ENCODE assay signal across 9 cellular contexts in genomic region chr11:67503119-67504022, GRCh38. TPM values are rescaled to one million over a fixed set of nuclear protein-coding genes. Genes with fewer than 3 reads are reported as not detected.
DNase-seq lines count a peak whose midpoint lies in the region; ATAC-seq, FAIRE-seq and TF ChIP-seq lines count a peak whose summit lies in the region.
"Had no signal": no experiment of that assay in that cellular context is flagged by ENCODE, and none has a peak within 500 bp of the region (broad histone marks: within the 10 kb centered on the region; RNA-seq: fewer than 3 reads in every experiment).

No MANE protein-coding gene starts in this region.

- no peak overlapping the region for H3K27ac Mint-ChIP-seq in activated naive CD4-positive, alpha-beta T cell treated with anti-CD3 and anti-CD28 coated beads, Interleukin-2, amount 10 ng/mL, durations not matched to agents 7 days and 5 days
- H3K27ac Mint-ChIP-seq in activated naive CD8-positive, alpha-beta T cell treated with anti-CD3 and anti-CD28 coated beads, Interleukin-2, amount 10 ng/mL, durations not matched to agents 7 days and 5 days: peak overlapping the region; percentile 68

- TF ChIP-seq CTCF in HepG2 (CRISPR knock-in tag; IDR thresholded peaks at IDR 0.05) (no peak), tibial nerve (IDR thresholded peaks at IDR 0.05) (no peak)

- no peaks in the 10 kb centered on the region for H3K27me3 Mint-ChIP-seq in activated naive CD4-positive, alpha-beta T cell treated with anti-CD3 and anti-CD28 coated beads, Interleukin-2, amount 10 ng/mL, durations not matched to agents 7 days and 5 days
- no peaks in the 10 kb centered on the region for H3K27me3 Mint-ChIP-seq in activated naive CD8-positive, alpha-beta T cell treated with anti-CD3 and anti-CD28 coated beads, Interleukin-2, amount 10 ng/mL, durations not matched to agents 7 days and 5 days

- H3K9me3 ChIP-seq in HepG2 (ENCODE audit: low read length) (no peaks in the 10 kb centered on the region), tibial nerve (no peaks in the 10 kb centered on the region)

- peaks cover 47% of the 10 kb centered on the region for H3K4me1 Mint-ChIP-seq in activated naive CD4-positive, alpha-beta T cell treated with anti-CD3 and anti-CD28 coated beads, Interleukin-2, amount 10 ng/mL, durations not matched to agents 7 days and 5 days
- H3K4me1 Mint-ChIP-seq in activated naive CD8-positive, alpha-beta T cell treated with anti-CD3 and anti-CD28 coated beads, Interleukin-2, amount 10 ng/mL, durations not matched to agents 7 days and 5 days: peaks cover 32% of the 10 kb centered on the region

- CTCF ChIA-PET in activated naive CD4-positive, alpha-beta T cell treated with anti-CD3 and anti-CD28 coated beads, Interleukin-2, amount 10 ng/mL, durations not matched to agents 7 days and 5 days (lab: Charles Lee): no interaction called here
- CTCF ChIA-PET in HepG2 (lab: Yijun Ruan, JAX; ENCODE audit: low intra/inter-chr PET ratio, low total read pairs) (no interaction called here), HEK293T (lab: Yijun Ruan, JAX) (no interaction called here)

- no TSS peak for BruUV-seq in HepG2 (replicated peaks; lab: Mats Ljungman, UMichigan)

- no peaks in the 10 kb centered on the region for H3K9me3 Mint-ChIP-seq in activated naive CD4-positive, alpha-beta T cell treated with anti-CD3 and anti-CD28 coated beads, Interleukin-2, amount 10 ng/mL, durations not matched to agents 7 days and 5 days
- no peaks in the 10 kb centered on the region for H3K9me3 Mint-ChIP-seq in activated naive CD8-positive, alpha-beta T cell treated with anti-CD3 and anti-CD28 coated beads, Interleukin-2, amount 10 ng/mL, durations not matched to agents 7 days and 5 days

- H3K27ac ChIP-seq in HepG2 (ENCODE audit: extremely low read length, insufficient read depth, low read length) (no peak overlapping the region), tibial nerve (peak overlapping the region in 3 of 4 donors; percentile 98 to 99 (median 99))

- no peaks in the 10 kb centered on the region; a peak in 1 of 5 replicates for H3K36me3 ChIP-seq in HepG2 (replicated peaks in 1 of 2; ENCODE audit: control insufficient read depth in 1 of 2, insufficient read depth in 2 of 2, low read length in 2 of 2)
- H3K36me3 ChIP-seq in tibial nerve: peaks cover 0 to 39% (median 11%) of the 10 kb centered on the region in 3 donors

- no peak for TF ChIP-seq RAD21 in HepG2 (CRISPR knock-in tag; IDR thresholded peaks at IDR 0.05)

- H2AFZ ChIP-seq in HepG2 (ENCODE audit: low read length): no peak overlapping the region

- no peak for FAIRE-seq in HepG2 (lab: Jason Lieb, UNC)

- TF ChIP-seq POLR2A in HepG2 (IDR thresholded peaks at IDR 0.05; ENCODE audit: insufficient read depth in 1 of 2, low read depth in 2 of 2, low read length in 2 of 2): no peak
- no peak for TF ChIP-seq POLR2A in tibial nerve (IDR thresholded peaks at IDR 0.05)

- TF ChIP-seq EP300 in HepG2 (IDR thresholded peaks at IDR 0.05; ENCODE audit: low read depth in 2 of 2, low read length in 2 of 2): no peak
- no peak for TF ChIP-seq EP300 in HepG2 (CRISPR knock-in tag; IDR thresholded peaks at IDR 0.05; ENCODE audit: borderline replicate concordance)
- TF ChIP-seq EP300 in tibial nerve (IDR thresholded peaks at IDR 0.05): no peak

- H3K4me3 Mint-ChIP-seq in activated naive CD4-positive, alpha-beta T cell treated with anti-CD3 and anti-CD28 coated beads, Interleukin-2, amount 10 ng/mL, durations not matched to agents 7 days and 5 days: peak overlapping the region; percentile 68
- H3K4me3 Mint-ChIP-seq in activated naive CD8-positive, alpha-beta T cell treated with anti-CD3 and anti-CD28 coated beads, Interleukin-2, amount 10 ng/mL, durations not matched to agents 7 days and 5 days: peak overlapping the region; percentile 70

- in situ Hi-C loops in HepG2 (cut with HindIII; ENCODE audit: extremely low pct_ligation_motif_present, low pct_unique_long_range_greater_than_20kb): no loop called here

- DNase-seq in activated naive CD4-positive, alpha-beta T cell treated with anti-CD3 and anti-CD28 coated beads, Interleukin-2, amount 10 ng/mL, durations not matched to agents 7 days and 5 days: no peak
- DNase-seq in activated naive CD4-positive, alpha-beta T cell (lab: John Stamatoyannopoulos, UW): no peak
- DNase-seq in activated naive CD8-positive, alpha-beta T cell treated with anti-CD3 and anti-CD28 coated beads, Interleukin-2, amount 10 ng/mL, durations not matched to agents 7 days and 5 days: no peak
- DNase-seq in HepG2 (ENCODE audit: low spot score) (no peak), tibial nerve (ENCODE audit: low spot score in 2 of 2) (no peak), HEK293T (ENCODE audit: extremely low spot score) (no peak), NCI-H446 (lab: John Stamatoyannopoulos, UW) (no peak)

- H3K79me2 ChIP-seq in HepG2 (ENCODE audit: insufficient read depth, low read length): peaks cover 10% of the 10 kb centered on the region

- 88% methylated on average over 14 of the region's 20 CpGs for WGBS in HepG2 (ENCODE audit: low lambda C conversion rate)
- WGBS in tibial nerve, 2 donors: 71 to 77% methylated on average over 19 to 20 of the region's 20 CpGs

- intact Hi-C loops in HepG2 (cut with micrococcal nuclease; ENCODE audit: unreplicated experiment): no loop called here

- peaks cover 29% of the 10 kb centered on the region for H3K4me1 ChIP-seq in HepG2 (ENCODE audit: insufficient read depth, low read length)
- H3K4me1 ChIP-seq in tibial nerve: peaks cover 0 to 51% (median 31%) of the 10 kb centered on the region in 4 donors

- H3K9ac ChIP-seq in HepG2 (ENCODE audit: insufficient read depth, low read depth, low read length): no peak overlapping the region

- peaks cover 34% of the 10 kb centered on the region for H3K36me3 Mint-ChIP-seq in activated naive CD4-positive, alpha-beta T cell treated with anti-CD3 and anti-CD28 coated beads, Interleukin-2, amount 10 ng/mL, durations not matched to agents 7 days and 5 days
- H3K36me3 Mint-ChIP-seq in activated naive CD8-positive, alpha-beta T cell treated with anti-CD3 and anti-CD28 coated beads, Interleukin-2, amount 10 ng/mL, durations not matched to agents 7 days and 5 days: peaks cover 26% of the 10 kb centered on the region

- H4K20me1 ChIP-seq in HepG2 (ENCODE audit: insufficient read depth, low read length): no peaks in the 10 kb centered on the region

- no peaks in the 10 kb centered on the region for H3K27me3 ChIP-seq in HepG2 (ENCODE audit: control insufficient read depth in 1 of 2, insufficient read depth in 2 of 2, low read length in 2 of 2)
- no peaks in the 10 kb centered on the region for H3K27me3 ChIP-seq in tibial nerve

- ATAC-seq in activated naive CD8-positive, alpha-beta T cell treated with anti-CD3 and anti-CD28 coated beads, Interleukin-2, amount 10 ng/mL, durations not matched to agents 7 days and 5 days (ENCODE audit: low read depth): no peak
- ATAC-seq in HepG2 (no peak), GM21447 (IDR thresholded peaks at IDR 0.05; ENCODE audit: unreplicated experiment) (no peak)

- H3K4me2 ChIP-seq in HepG2 (ENCODE audit: low read depth, low read length): peak overlapping the region; percentile 95

- POLR2A ChIA-PET in activated naive CD8-positive, alpha-beta T cell treated with anti-CD3 and anti-CD28 coated beads, Interleukin-2, amount 10 ng/mL, durations not matched to agents 7 days and 5 days (lab: Charles Lee): interaction anchor here (4.7 kb wide), 1 partner anchor 18 kb away, joined by 35 read pairs; the partner anchor contains the start of gene AIP
- POLR2A ChIA-PET in HepG2 (lab: Yijun Ruan, JAX): no interaction called here
- POLR2A ChIA-PET in HEK293T (lab: Yijun Ruan, JAX): no interaction called here

- peak overlapping the region; percentile 54 to 91 (median 82); a peak in 4 of 6 replicates for H3K4me3 ChIP-seq in HepG2 (replicated peaks in 1 of 3; ENCODE audit: insufficient read depth in 1 of 3, low read depth in 2 of 3, low read length in 3 of 3)
- peak overlapping the region in 3 of 4 donors; percentile 17 to 69 (median 64) for H3K4me3 ChIP-seq in tibial nerve

RNA-seq across cellular contexts. Expression of gene PITPNM1, which starts 1.8 kb away (rescaled TPM):
- total RNA-seq in activated naive CD8-positive, alpha-beta T cell treated with anti-CD3 and anti-CD28 coated beads, Interleukin-2, amount 10 ng/mL, durations not matched to agents 7 days and 5 days: 100 to 1,000 TPM; 125 to 132 TPM
- total RNA-seq in HepG2 (2016; rRNA removed; fragmentation: Illumina TruSeq; extraction: Trizol) (7.7 and 8.5 TPM in 2 replicates), tibial nerve (10 to 100 TPM; 22.8 to 69.6 (median 38.6) TPM)
- 2.1 and 3.4 TPM in 2 replicates for total RNA-seq in HepG2 (2016; cell fraction: cytosol; rRNA removed; fragmentation: Illumina TruSeq; extraction: Trizol; ENCODE audit: low read depth)
- 6.0 and 8.5 TPM in 2 replicates for total RNA-seq in HepG2 (2016; cell fraction: insoluble cytoplasmic fraction; rRNA removed; fragmentation: Illumina TruSeq; extraction: Trizol)
- total RNA-seq in HepG2 (2016; cell fraction: membrane; rRNA removed; fragmentation: Illumina TruSeq; extraction: Trizol): 8.3 and 9.9 TPM in 2 replicates
- 7.3 and 8.9 TPM in 2 replicates for total RNA-seq in HepG2 (2016; cell fraction: nucleus; rRNA removed; fragmentation: Illumina TruSeq; extraction: Trizol)
- polyA plus RNA-seq in HepG2 (2011; rRNA removed): 8.2 and 9.4 TPM in 2 replicates
- polyA plus RNA-seq in HepG2 (2011; cell fraction: cytosol; rRNA removed): 5.2 and 10.7 TPM in 2 replicates
- polyA plus RNA-seq in HepG2 (2011; cell fraction: nucleus; rRNA removed): 38.2 and 58.0 TPM in 2 replicates
- 4.4 and 9.1 TPM in 2 replicates for polyA plus RNA-seq in HepG2 (2012)
- polyA plus RNA-seq in HepG2 (2016; cell fraction: cytosol; fragmentation: Illumina TruSeq; extraction: Trizol; ENCODE audit: low read depth): 3.2 and 3.6 TPM in 2 replicates
- polyA plus RNA-seq in HepG2 (2016; cell fraction: insoluble cytoplasmic fraction; fragmentation: Illumina TruSeq; extraction: Trizol; ENCODE audit: low read depth): 5.6 and 8.6 TPM in 2 replicates
- polyA plus RNA-seq in HepG2 (2016; cell fraction: membrane; fragmentation: Illumina TruSeq; extraction: Trizol; ENCODE audit: low read depth): 7.7 and 8.1 TPM in 2 replicates
- 19.9 and 22.6 TPM in 2 replicates for polyA plus RNA-seq in HepG2 (2016; cell fraction: nucleus; fragmentation: Illumina TruSeq; extraction: Trizol; ENCODE audit: insufficient read depth, low read depth)
- polyA minus RNA-seq in HepG2 (2011; rRNA and poly(A)+ RNA removed; ENCODE audit: low replicate concordance): 29.1 and 72.8 TPM in 2 replicates
- polyA minus RNA-seq in HepG2 (2011; cell fraction: cytosol; rRNA and poly(A)+ RNA removed): 10.6 and 11.6 TPM in 2 replicates
- polyA minus RNA-seq in HepG2 (2011; cell fraction: nucleus; rRNA and poly(A)+ RNA removed): 6.8 and 9.1 TPM in 2 replicates

RNA-seq across cellular contexts. Expression of gene CDK2AP2, which starts 4.6 kb away (rescaled TPM):
- 100 to 1,000 TPM in 1 of 2 experiments, 10 to 100 TPM in 1; 94.6 to 101 TPM for total RNA-seq in activated naive CD8-positive, alpha-beta T cell treated with anti-CD3 and anti-CD28 coated beads, Interleukin-2, amount 10 ng/mL, durations not matched to agents 7 days and 5 days
- 19.7 and 23.2 TPM in 2 replicates for total RNA-seq in HepG2 (2016; rRNA removed; fragmentation: Illumina TruSeq; extraction: Trizol)
- 18.4 and 24.3 TPM in 2 replicates for total RNA-seq in HepG2 (2016; cell fraction: cytosol; rRNA removed; fragmentation: Illumina TruSeq; extraction: Trizol; ENCODE audit: low read depth)
- total RNA-seq in HepG2 (2016; cell fraction: insoluble cytoplasmic fraction; rRNA removed; fragmentation: Illumina TruSeq; extraction: Trizol): 14.9 and 23.0 TPM in 2 replicates
- 24.4 and 32.7 TPM in 2 replicates for total RNA-seq in HepG2 (2016; cell fraction: membrane; rRNA removed; fragmentation: Illumina TruSeq; extraction: Trizol)
- 16.1 and 17.6 TPM in 2 replicates for total RNA-seq in HepG2 (2016; cell fraction: nucleus; rRNA removed; fragmentation: Illumina TruSeq; extraction: Trizol)
- polyA plus RNA-seq in HepG2 (2011; rRNA removed): 15.0 and 15.2 TPM in 2 replicates
- 13.5 and 23.6 TPM in 2 replicates for polyA plus RNA-seq in HepG2 (2011; cell fraction: cytosol; rRNA removed)
- polyA plus RNA-seq in HepG2 (2011; cell fraction: nucleus; rRNA removed): 32.3 and 35.7 TPM in 2 replicates
- 11.0 and 19.0 TPM in 2 replicates for polyA plus RNA-seq in HepG2 (2012)
- 34.7 and 53.1 TPM in 2 replicates for polyA plus RNA-seq in HepG2 (2016; cell fraction: cytosol; fragmentation: Illumina TruSeq; extraction: Trizol; ENCODE audit: low read depth)
- 31.6 and 43.1 TPM in 2 replicates for polyA plus RNA-seq in HepG2 (2016; cell fraction: insoluble cytoplasmic fraction; fragmentation: Illumina TruSeq; extraction: Trizol; ENCODE audit: low read depth)
- polyA plus RNA-seq in HepG2 (2016; cell fraction: membrane; fragmentation: Illumina TruSeq; extraction: Trizol; ENCODE audit: low read depth): 52.5 and 57.8 TPM in 2 replicates
- polyA plus RNA-seq in HepG2 (2016; cell fraction: nucleus; fragmentation: Illumina TruSeq; extraction: Trizol; ENCODE audit: insufficient read depth, low read depth): 45.1 and 46.7 TPM in 2 replicates
- 16.8 and 42.0 TPM in 2 replicates for polyA minus RNA-seq in HepG2 (2011; rRNA and poly(A)+ RNA removed; ENCODE audit: low replicate concordance)
- 13.8 and 17.6 TPM in 2 replicates for polyA minus RNA-seq in HepG2 (2011; cell fraction: cytosol; rRNA and poly(A)+ RNA removed)
- 10.1 and 16.6 TPM in 2 replicates for polyA minus RNA-seq in HepG2 (2011; cell fraction: nucleus; rRNA and poly(A)+ RNA removed)
- total RNA-seq in tibial nerve: 10 to 100 TPM; 75.4 to 90.8 (median 80.6) TPM

RNA-seq across cellular contexts. Expression of gene CABP2, which starts 19.9 kb away (rescaled TPM):
- not detected for total RNA-seq in activated naive CD8-positive, alpha-beta T cell treated with anti-CD3 and anti-CD28 coated beads, Interleukin-2, amount 10 ng/mL, durations not matched to agents 7 days and 5 days
- total RNA-seq in HepG2 (2016; rRNA removed; fragmentation: Illumina TruSeq; extraction: Trizol) (not detected in 2 replicates), tibial nerve (not detected)
- total RNA-seq in HepG2 (2016; cell fraction: cytosol; rRNA removed; fragmentation: Illumina TruSeq; extraction: Trizol; ENCODE audit: low read depth): not detected in 2 replicates
- total RNA-seq in HepG2 (2016; cell fraction: insoluble cytoplasmic fraction; rRNA removed; fragmentation: Illumina TruSeq; extraction: Trizol): not detected in 2 replicates
- total RNA-seq in HepG2 (2016; cell fraction: membrane; rRNA removed; fragmentation: Illumina TruSeq; extraction: Trizol): not detected in 2 replicates
- not detected in 2 replicates for total RNA-seq in HepG2 (2016; cell fraction: nucleus; rRNA removed; fragmentation: Illumina TruSeq; extraction: Trizol)
- polyA plus RNA-seq in HepG2 (2011; rRNA removed): not detected in 2 replicates
- not detected in 2 replicates for polyA plus RNA-seq in HepG2 (2011; cell fraction: cytosol; rRNA removed)
- polyA plus RNA-seq in HepG2 (2011; cell fraction: nucleus; rRNA removed): not detected in 2 replicates
- not detected in 2 replicates for polyA plus RNA-seq in HepG2 (2012)
- not detected in 2 replicates for polyA plus RNA-seq in HepG2 (2016; cell fraction: cytosol; fragmentation: Illumina TruSeq; extraction: Trizol; ENCODE audit: low read depth)
- polyA plus RNA-seq in HepG2 (2016; cell fraction: insoluble cytoplasmic fraction; fragmentation: Illumina TruSeq; extraction: Trizol; ENCODE audit: low read depth): not detected in 2 replicates
- not detected in 2 replicates for polyA plus RNA-seq in HepG2 (2016; cell fraction: membrane; fragmentation: Illumina TruSeq; extraction: Trizol; ENCODE audit: low read depth)
- not detected in 2 replicates for polyA plus RNA-seq in HepG2 (2016; cell fraction: nucleus; fragmentation: Illumina TruSeq; extraction: Trizol; ENCODE audit: insufficient read depth, low read depth)
- polyA minus RNA-seq in HepG2 (2011; rRNA and poly(A)+ RNA removed; ENCODE audit: low replicate concordance): not detected in 2 replicates
- not detected in 2 replicates for polyA minus RNA-seq in HepG2 (2011; cell fraction: cytosol; rRNA and poly(A)+ RNA removed)
- not detected in 2 replicates for polyA minus RNA-seq in HepG2 (2011; cell fraction: nucleus; rRNA and poly(A)+ RNA removed)
- total RNA-seq: renal cortical epithelial cell had no signal

RNA-seq across cellular contexts. Expression of gene AIP, which starts 20.5 kb away (rescaled TPM):
- 100 to 1,000 TPM; 161 to 166 TPM for total RNA-seq in activated naive CD8-positive, alpha-beta T cell treated with anti-CD3 and anti-CD28 coated beads, Interleukin-2, amount 10 ng/mL, durations not matched to agents 7 days and 5 days
- 51.8 and 54.7 TPM in 2 replicates for total RNA-seq in HepG2 (2016; rRNA removed; fragmentation: Illumina TruSeq; extraction: Trizol)
- 29.3 and 29.9 TPM in 2 replicates for total RNA-seq in HepG2 (2016; cell fraction: cytosol; rRNA removed; fragmentation: Illumina TruSeq; extraction: Trizol; ENCODE audit: low read depth)
- total RNA-seq in HepG2 (2016; cell fraction: insoluble cytoplasmic fraction; rRNA removed; fragmentation: Illumina TruSeq; extraction: Trizol): 49.6 and 51.5 TPM in 2 replicates
- 34.6 and 35.9 TPM in 2 replicates for total RNA-seq in HepG2 (2016; cell fraction: membrane; rRNA removed; fragmentation: Illumina TruSeq; extraction: Trizol)
- total RNA-seq in HepG2 (2016; cell fraction: nucleus; rRNA removed; fragmentation: Illumina TruSeq; extraction: Trizol): 23.8 and 25.0 TPM in 2 replicates
- 110 and 113 TPM in 2 replicates for polyA plus RNA-seq in HepG2 (2011; rRNA removed)
- polyA plus RNA-seq in HepG2 (2011; cell fraction: cytosol; rRNA removed): 108 and 172 TPM in 2 replicates
- polyA plus RNA-seq in HepG2 (2011; cell fraction: nucleus; rRNA removed): 78.7 and 80.7 TPM in 2 replicates
- 58.6 and 77.3 TPM in 2 replicates for polyA plus RNA-seq in HepG2 (2012)
- 24.7 and 25.0 TPM in 2 replicates for polyA plus RNA-seq in HepG2 (2016; cell fraction: cytosol; fragmentation: Illumina TruSeq; extraction: Trizol; ENCODE audit: low read depth)
- 54.4 and 55.2 TPM in 2 replicates for polyA plus RNA-seq in HepG2 (2016; cell fraction: insoluble cytoplasmic fraction; fragmentation: Illumina TruSeq; extraction: Trizol; ENCODE audit: low read depth)
- 28.2 and 32.3 TPM in 2 replicates for polyA plus RNA-seq in HepG2 (2016; cell fraction: membrane; fragmentation: Illumina TruSeq; extraction: Trizol; ENCODE audit: low read depth)
- 38.0 and 39.2 TPM in 2 replicates for polyA plus RNA-seq in HepG2 (2016; cell fraction: nucleus; fragmentation: Illumina TruSeq; extraction: Trizol; ENCODE audit: insufficient read depth, low read depth)
- polyA minus RNA-seq in HepG2 (2011; rRNA and poly(A)+ RNA removed; ENCODE audit: low replicate concordance): 79.5 and 121 TPM in 2 replicates
- polyA minus RNA-seq in HepG2 (2011; cell fraction: cytosol; rRNA and poly(A)+ RNA removed): 35.7 and 42.3 TPM in 2 replicates
- polyA minus RNA-seq in HepG2 (2011; cell fraction: nucleus; rRNA and poly(A)+ RNA removed): 23.3 and 30.8 TPM in 2 replicates
- total RNA-seq in tibial nerve: 100 to 1,000 TPM in 2 of 4 donors, 10 to 100 TPM in 2; 88.2 to 117 (median 96.0) TPM

RNA-seq across cellular contexts. Expression of gene TMEM134, which starts 34.3 kb away (rescaled TPM):
- total RNA-seq in activated naive CD8-positive, alpha-beta T cell treated with anti-CD3 and anti-CD28 coated beads, Interleukin-2, amount 10 ng/mL, durations not matched to agents 7 days and 5 days: 10 to 100 TPM; 63.2 to 69.1 TPM
- total RNA-seq in HepG2 (2016; rRNA removed; fragmentation: Illumina TruSeq; extraction: Trizol) (5.1 and 6.9 TPM in 2 replicates), tibial nerve (100 to 1,000 TPM in 2 of 4 donors, 10 to 100 TPM in 2; 49.2 to 184 (median 96.6) TPM)
- 19.7 and 21.6 TPM in 2 replicates for total RNA-seq in HepG2 (2016; cell fraction: cytosol; rRNA removed; fragmentation: Illumina TruSeq; extraction: Trizol; ENCODE audit: low read depth)
- total RNA-seq in HepG2 (2016; cell fraction: insoluble cytoplasmic fraction; rRNA removed; fragmentation: Illumina TruSeq; extraction: Trizol): 3.5 and 6.0 TPM in 2 replicates
- total RNA-seq in HepG2 (2016; cell fraction: membrane; rRNA removed; fragmentation: Illumina TruSeq; extraction: Trizol): 16.8 and 19.3 TPM in 2 replicates
- total RNA-seq in HepG2 (2016; cell fraction: nucleus; rRNA removed; fragmentation: Illumina TruSeq; extraction: Trizol): 5.3 and 5.6 TPM in 2 replicates
- polyA plus RNA-seq in HepG2 (2011; rRNA removed): 26.9 and 36.5 TPM in 2 replicates
- 56.6 and 72.3 TPM in 2 replicates for polyA plus RNA-seq in HepG2 (2011; cell fraction: cytosol; rRNA removed)
- 67.1 and 76.3 TPM in 2 replicates for polyA plus RNA-seq in HepG2 (2011; cell fraction: nucleus; rRNA removed)
- 21.5 and 23.1 TPM in 2 replicates for polyA plus RNA-seq in HepG2 (2012)
- 118 and 120 TPM in 2 replicates for polyA plus RNA-seq in HepG2 (2016; cell fraction: cytosol; fragmentation: Illumina TruSeq; extraction: Trizol; ENCODE audit: low read depth)
- 17.4 and 19.8 TPM in 2 replicates for polyA plus RNA-seq in HepG2 (2016; cell fraction: insoluble cytoplasmic fraction; fragmentation: Illumina TruSeq; extraction: Trizol; ENCODE audit: low read depth)
- polyA plus RNA-seq in HepG2 (2016; cell fraction: membrane; fragmentation: Illumina TruSeq; extraction: Trizol; ENCODE audit: low read depth): 70.1 and 76.5 TPM in 2 replicates
- 24.6 and 30.7 TPM in 2 replicates for polyA plus RNA-seq in HepG2 (2016; cell fraction: nucleus; fragmentation: Illumina TruSeq; extraction: Trizol; ENCODE audit: insufficient read depth, low read depth)
- polyA minus RNA-seq in HepG2 (2011; rRNA and poly(A)+ RNA removed; ENCODE audit: low replicate concordance): 6.6 and 13.2 TPM in 2 replicates
- polyA minus RNA-seq in HepG2 (2011; cell fraction: cytosol; rRNA and poly(A)+ RNA removed): 5.4 and 6.5 TPM in 2 replicates
- 7.3 and 8.6 TPM in 2 replicates for polyA minus RNA-seq in HepG2 (2011; cell fraction: nucleus; rRNA and poly(A)+ RNA removed)
